33 cellular contexts compared by ENCODE assay signal in the genomic region with DNA sequence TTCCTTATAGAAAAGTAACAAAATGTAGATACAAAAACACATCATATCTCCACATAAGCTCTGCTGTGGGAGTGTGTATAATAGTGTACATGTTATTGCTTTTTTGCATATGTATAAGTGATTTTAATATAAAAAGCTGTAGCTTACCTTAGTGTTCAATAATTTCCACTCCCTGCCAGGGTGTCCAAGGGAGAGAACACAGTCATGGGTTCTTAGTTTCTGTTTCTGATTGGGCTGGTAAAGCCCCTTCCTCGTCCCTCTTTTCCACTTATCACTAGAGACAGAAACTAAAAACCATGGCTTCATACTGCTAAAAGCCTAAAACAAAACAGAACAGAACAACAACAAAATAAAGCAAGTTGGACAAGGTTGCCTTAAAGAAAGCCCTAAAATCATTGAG.
"Had no signal": no experiment of that assay in that cellular context is flagged by ENCODE, and none has a peak within 500 bp of the region (broad histone marks: within the 10 kb centered on the region; RNA-seq: fewer than 3 reads in every experiment).

No MANE protein-coding gene starts in this region.

- H3K9me3 ChIP-seq: adrenal gland had no signal

- ATAC-seq: activated CD8-positive, alpha-beta T cell treated with anti-CD3 and anti-CD28 coated beads for 36 hours; activated naive CD4-positive, alpha-beta T cell treated with anti-CD3 and anti-CD28 coated beads, Interleukin-2, amount 50 U/mL, for 72 hours; activated T-cell treated with anti-CD3 and anti-CD28 coated beads, Interleukin-2, amount 50 U/mL, for 4 hours; activated T-cell treated with anti-CD3 and anti-CD28 coated beads, Interleukin-2, amount 50 U/mL, for 72 hours; activated T-helper 17 cell treated with anti-CD3 and anti-CD28 coated beads, Interleukin-2, amount 50 U/mL, for 72 hours had no signal

- H3K27me3 Mint-ChIP-seq: activated B cell treated with CpG ODN at 0.5 μM for 24 hours had no signal

- H3K27ac ChIP-seq: adrenal gland, cardiac muscle cell had no signal

- H3K36me3 ChIP-seq: adrenal gland, cardiac muscle cell had no signal

- H3K4me3 ChIP-seq: adrenal gland, cardiac muscle cell had no signal

- DNase-seq: activated B cell treated with CpG ODN at 0.5 μM for 24 hours; activated CD4-positive, alpha-beta memory T cell treated with anti-CD3 and anti-CD28 coated beads for 36 hours; activated CD4-positive, alpha-beta T cell treated with anti-CD3 and anti-CD28 coated beads for 48 hours; activated CD4-positive, alpha-beta T cell treated with anti-CD3 and anti-CD28 coated beads, Interleukin-2, amount 10 ng/mL, durations not matched to agents 7 days and 5 days; activated CD4-positive, CD25-positive, alpha-beta regulatory T cell treated with anti-CD3 and anti-CD28 coated beads, Interleukin-2, amount 50 U/mL, for 72 hours; activated CD8-positive, alpha-beta memory T cell treated with anti-CD3 and anti-CD28 coated beads, Interleukin-2, amount 50 U/mL, for 4 hours; activated CD8-positive, alpha-beta T cell treated with anti-CD3 and anti-CD28 coated beads for 36 hours; activated effector memory CD4-positive, alpha-beta T cell treated with anti-CD3 and anti-CD28 coated beads, Interleukin-2, amount 50 U/mL, for 16 hours; activated gamma-delta T cell treated with Interleukin-2 at 50 U/mL for 16 hours; activated naive CD4-positive, alpha-beta T cell; activated naive CD4-positive, alpha-beta T cell treated with anti-CD3 and anti-CD28 coated beads for 36 hours; activated naive CD4-positive, alpha-beta T cell treated with anti-CD3 and anti-CD28 coated beads, Interleukin-2, amount 50 U/mL, for 16 hours; activated naive CD8-positive, alpha-beta T cell treated with anti-CD3 and anti-CD28 coated beads, Interleukin-2, amount 10 ng/mL, durations not matched to agents 7 days and 5 days; activated T-cell treated with anti-CD3 and anti-CD28 coated beads for 4 hours; activated T-cell treated with anti-CD3 and anti-CD28 coated beads, Interleukin-2, amount 50 U/mL, for 1 hour; activated T-cell treated with anti-CD3 and anti-CD28 coated beads, Interleukin-2, amount 50 U/mL, for 4 hours; activated T-cell treated with anti-CD3 and anti-CD28 coated beads, Interleukin-2, amount 50 U/mL, for 72 hours; adrenal gland; amniotic stem cell; aorta; caudate nucleus; cerebellar nuclear complex; T-helper 1 cell; T-helper 2 cell; T-helper 9 cell had no signal

- H3K36me3 Mint-ChIP-seq: brain had no signal

- H3K4me1 ChIP-seq: adrenal gland had no signal

- H3K27me3 ChIP-seq: adrenal gland, cardiac muscle cell had no signal

- H3K27ac Mint-ChIP-seq: activated B cell treated with CpG ODN at 0.5 μM for 24 hours; activated CD4-positive, alpha-beta memory T cell treated with anti-CD3 and anti-CD28 coated beads for 36 hours; activated CD4-positive, alpha-beta T cell treated with anti-CD3 and anti-CD28 coated beads, Interleukin-2, amount 10 ng/mL, durations not matched to agents 7 days and 5 days; activated CD8-positive, alpha-beta T cell treated with anti-CD3 and anti-CD28 coated beads for 36 hours; activated naive CD4-positive, alpha-beta T cell treated with anti-CD3 and anti-CD28 coated beads for 36 hours; activated naive CD4-positive, alpha-beta T cell treated with anti-CD3 and anti-CD28 coated beads, Interleukin-2, amount 50 U/mL, for 72 hours; activated naive CD8-positive, alpha-beta T cell treated with anti-CD3 and anti-CD28 coated beads, Interleukin-2, amount 10 ng/mL, durations not matched to agents 7 days and 5 days; activated T-cell treated with anti-CD3 and anti-CD28 coated beads, Interleukin-2, amount 50 U/mL, for 72 hours; activated T-helper 1 cell treated with anti-CD3 and anti-CD28 coated beads, Interleukin-12 subunit alpha, Interleukin-12 subunit beta, Interleukin-2, Interleukin-4 antibody, amounts not matched to agents 30 ng/mL and 10 ng/mL and 1 ng/mL, durations not matched to agents 14 hours and 24 hours and 36 hours; activated T-helper 17 cell treated with anti-CD3 and anti-CD28 coated beads, Interleukin-2, amount 50 U/mL, for 72 hours; brain; T-helper 1 cell treated with Interleukin-12 subunit alpha and Interleukin-12 subunit beta and Interleukin-4 antibody, amounts not matched to agents 30 μg/mL and 1 μg/mL, for 36 hours; T-helper 2 cell treated with Interferon-gamma antibody and Interleukin-4, amounts not matched to agents 5 μg/mL and 100 μg/mL, for 36 hours had no signal

- H3K4me3 Mint-ChIP-seq: activated B cell treated with CpG ODN at 0.5 μM for 24 hours; activated CD4-positive, alpha-beta memory T cell treated with anti-CD3 and anti-CD28 coated beads for 36 hours; activated CD4-positive, alpha-beta T cell treated with anti-CD3 and anti-CD28 coated beads, Interleukin-2, amount 10 ng/mL, durations not matched to agents 7 days and 5 days; activated CD8-positive, alpha-beta T cell treated with anti-CD3 and anti-CD28 coated beads for 36 hours; activated naive CD4-positive, alpha-beta T cell treated with anti-CD3 and anti-CD28 coated beads for 36 hours; activated naive CD8-positive, alpha-beta T cell treated with anti-CD3 and anti-CD28 coated beads, Interleukin-2, amount 10 ng/mL, durations not matched to agents 7 days and 5 days; activated T-cell treated with anti-CD3 and anti-CD28 coated beads, Interleukin-2, amount 50 U/mL, for 4 hours; activated T-cell treated with anti-CD3 and anti-CD28 coated beads, Interleukin-2, amount 50 U/mL, for 72 hours; activated T-helper 1 cell treated with anti-CD3 and anti-CD28 coated beads, Interleukin-12 subunit alpha, Interleukin-12 subunit beta, Interleukin-2, Interleukin-4 antibody, amounts not matched to agents 30 ng/mL and 10 ng/mL and 1 ng/mL, durations not matched to agents 14 hours and 24 hours and 36 hours; activated T-helper 17 cell treated with anti-CD3 and anti-CD28 coated beads, Interleukin-2, amount 50 U/mL, for 72 hours; brain; central memory CD8-positive, alpha-beta T cell; T-helper 1 cell treated with Interleukin-12 subunit alpha and Interleukin-12 subunit beta and Interleukin-4 antibody, amounts not matched to agents 30 μg/mL and 1 μg/mL, for 36 hours; T-helper 2 cell treated with Interferon-gamma antibody and Interleukin-4, amounts not matched to agents 5 μg/mL and 100 μg/mL, for 36 hours had no signal

- H3K9me3 Mint-ChIP-seq: activated T-helper 17 cell treated with anti-CD3 and anti-CD28 coated beads, Interleukin-2, amount 50 U/mL, for 72 hours; central memory CD8-positive, alpha-beta T cell had no signal
